Comparison of ENCODE assay signal across 19 cellular contexts in genomic region chr13:102852556-102852955, GRCh38. TPM values are rescaled to one million over a fixed set of nuclear protein-coding genes. Genes with fewer than 3 reads are reported as not detected.
DNase-seq lines count a peak whose midpoint lies in the region; ATAC-seq and TF ChIP-seq lines count a peak whose summit lies in the region.
"Had no signal": no experiment of that assay in that cellular context is flagged by ENCODE, and none has a peak within 500 bp of the region (broad histone marks: within the 10 kb centered on the region; RNA-seq: fewer than 3 reads in every experiment).

No MANE protein-coding gene starts in this region.

- H3K4me3 Mint-ChIP-seq in activated T-cell treated with anti-CD3 and anti-CD28 coated beads, Interleukin-2, amount 50 U/mL, for 72 hours = no peak overlapping the region
- no peak overlapping the region for H3K4me3 Mint-ChIP-seq in endodermal cell
- H3K4me3 Mint-ChIP-seq: CD14-positive monocyte, GM23338 had no signal

- H3K4me3 ChIP-seq in Loucy (ENCODE audit: low read length, poor library complexity, severe bottlenecking) = peak overlapping the region; percentile 14
- H3K4me3 ChIP-seq in endodermal cell (ENCODE audit: low read length) = no peak overlapping the region
- H3K4me3 ChIP-seq in osteoblast (ENCODE audit: insufficient read depth, low read length) = no peak overlapping the region
- no peak overlapping the region for H3K4me3 ChIP-seq in mucosa of descending colon
- H3K4me3 ChIP-seq: A549, GM23338, MG63 had no signal

- H4K20me1 ChIP-seq in Loucy (ENCODE audit: insufficient read depth, low read length, poor library complexity, severe bottlenecking) (peaks cover 51% of the 10 kb centered on the region), osteoblast (ENCODE audit: insufficient read depth, low read length) (peaks cover 24% of the 10 kb centered on the region)

- TF ChIP-seq CTCF in Loucy (conservative IDR thresholded peaks at IDR 0.05; ENCODE audit: low read length) (no peak), endodermal cell (conservative IDR thresholded peaks at IDR 0.05) (no peak), osteoblast (IDR thresholded peaks at IDR 0.05; ENCODE audit: extremely low read depth, low read depth, low read length) (no peak), mucosa of descending colon (IDR thresholded peaks at IDR 0.05) (no peak)

- H3K36me3 ChIP-seq in Loucy (ENCODE audit: insufficient read depth, low read length) = peaks cover 31% of the 10 kb centered on the region; the same call in 1 of the 2 replicates
- peaks cover 43% of the 10 kb centered on the region for H3K36me3 ChIP-seq in endodermal cell (ENCODE audit: control insufficient read depth, insufficient read depth, low read length)
- H3K36me3 ChIP-seq in osteoblast (ENCODE audit: insufficient read depth, low read length) = peaks cover 42% of the 10 kb centered on the region
- no peaks in the 10 kb centered on the region for H3K36me3 ChIP-seq in mucosa of descending colon (ENCODE audit: low read depth)

- intact Hi-C loops in mucosa of descending colon (cut with DNase I, micrococcal nuclease) = loop anchor here in 1 of 2 donors (10.0 kb wide), 1 partner anchor 268 kb away; no protein-coding TSS in a partner anchor

- H3K4me1 ChIP-seq in Loucy (ENCODE audit: insufficient read depth, low read length, poor library complexity, severe bottlenecking) = peaks cover 77% of the 10 kb centered on the region
- H3K4me1 ChIP-seq in endodermal cell (ENCODE audit: control insufficient read depth, insufficient read depth, low read length) = no peaks in the 10 kb centered on the region
- peaks cover 21% of the 10 kb centered on the region for H3K4me1 ChIP-seq in osteoblast (ENCODE audit: insufficient read depth, low read length)
- H3K4me1 ChIP-seq in mucosa of descending colon (ENCODE audit: low read depth) = peaks cover 14% of the 10 kb centered on the region

- peak overlapping the region; percentile 71 for H3K4me2 ChIP-seq in Loucy (ENCODE audit: low read depth, low read length, poor library complexity, severe bottlenecking)
- H3K4me2 ChIP-seq in osteoblast (ENCODE audit: insufficient read depth, low read length) = no peak overlapping the region
- H3K4me2 ChIP-seq: A549, GM23338, KMS-11 had no signal

- no peaks in the 10 kb centered on the region for H3K9me2 ChIP-seq in Loucy (replicated peaks; ENCODE audit: low read depth, low read length)

- H3K9me3 ChIP-seq in Loucy (ENCODE audit: insufficient read depth, low read depth, low read length) (no peaks in the 10 kb centered on the region), endodermal cell (ENCODE audit: control insufficient read depth, low read length) (no peaks in the 10 kb centered on the region), osteoblast (ENCODE audit: low read depth, low read length) (no peaks in the 10 kb centered on the region), mucosa of descending colon (no peaks in the 10 kb centered on the region)
- H3K9me3 ChIP-seq: A549, MG63 had no signal

- H3K79me2 ChIP-seq in Loucy (ENCODE audit: insufficient read depth, low read length) (peaks cover 78% of the 10 kb centered on the region), osteoblast (ENCODE audit: insufficient read depth, low read length) (peaks cover 51% of the 10 kb centered on the region)

- H3K27ac ChIP-seq in endodermal cell (ENCODE audit: low read depth, low read length) = no peak overlapping the region
- H3K27ac ChIP-seq in osteoblast (ENCODE audit: low read depth, low read length) = peak overlapping the region; percentile 58
- H3K27ac ChIP-seq: A549, KMS-11 had no signal

- H3K36me3 Mint-ChIP-seq in activated T-cell treated with anti-CD3 and anti-CD28 coated beads, Interleukin-2, amount 50 U/mL, for 72 hours (ENCODE audit: insufficient read depth in 2 of 2) = peaks cover 12 to 32% of the 10 kb centered on the region in 2 donors
- H3K36me3 Mint-ChIP-seq in endodermal cell (ENCODE audit: low read depth) = peaks cover 23% of the 10 kb centered on the region

- H2AFZ ChIP-seq in Loucy (ENCODE audit: low read length) = no peak overlapping the region
- H2AFZ ChIP-seq in osteoblast (ENCODE audit: low read length) = no peak overlapping the region
- H2AFZ ChIP-seq: GM23338 had no signal

- no peaks in the 10 kb centered on the region for H3K9me3 Mint-ChIP-seq in activated T-cell treated with anti-CD3 and anti-CD28 coated beads, Interleukin-2, amount 50 U/mL, for 72 hours
- H3K9me3 Mint-ChIP-seq in endodermal cell = no peaks in the 10 kb centered on the region
- H3K9me3 Mint-ChIP-seq: CD14-positive monocyte, GM23338 had no signal

- H3K27me3 Mint-ChIP-seq in activated T-cell treated with anti-CD3 and anti-CD28 coated beads, Interleukin-2, amount 50 U/mL, for 72 hours (ENCODE audit: low read depth) = no peaks in the 10 kb centered on the region
- H3K27me3 Mint-ChIP-seq in endodermal cell (ENCODE audit: insufficient read depth) = no peaks in the 10 kb centered on the region

- H3K4me1 Mint-ChIP-seq in activated T-cell treated with anti-CD3 and anti-CD28 coated beads, Interleukin-2, amount 50 U/mL, for 72 hours (ENCODE audit: low read depth) = peaks cover 60% of the 10 kb centered on the region
- no peaks in the 10 kb centered on the region for H3K4me1 Mint-ChIP-seq in endodermal cell
- H3K4me1 Mint-ChIP-seq: GM23338 had no signal

- peak overlapping the region; percentile 79 for H3K27ac Mint-ChIP-seq in activated T-cell treated with anti-CD3 and anti-CD28 coated beads, Interleukin-2, amount 50 U/mL, for 72 hours
- H3K27ac Mint-ChIP-seq in endodermal cell = peak overlapping the region; percentile 61
- H3K27ac Mint-ChIP-seq: GM23338 had no signal

- DNase-seq in activated T-cell treated with anti-CD3 and anti-CD28 coated beads, Interleukin-2, amount 50 U/mL, for 72 hours = no peak
- DNase-seq in activated T-cell treated with anti-CD3 and anti-CD28 coated beads, Interleukin-2, amount 50 U/mL, for 48 hours = no peak
- DNase-seq in endodermal cell (no peak), osteoblast (ENCODE audit: insufficient read length, low spot score, missing footprints) (no peak), NCI-H1048 (lab: John Stamatoyannopoulos, UW) (no peak), mucosa of descending colon (no peak)
- DNase-seq: DMS79 treated with DMSO at 0.1 percent for 48 hours, MG63, NCI-H1105, NCI-H1694 treated with DMSO at 0.1 percent for 48 hours, NCI-H345, NCI-H526 treated with DMSO at 0.1 percent for 48 hours, RPMI8226 had no signal

- no peak for ATAC-seq in activated T-cell treated with anti-CD3 and anti-CD28 coated beads, Interleukin-2, amount 50 U/mL, for 72 hours (replicated peaks in 1 of 2)
- no peak for ATAC-seq in mucosa of descending colon
- ATAC-seq: A549, GM23338 had no signal

- peak overlapping the region; percentile 18 for H3K9ac ChIP-seq in Loucy (ENCODE audit: low read depth, low read length, poor library complexity, severe bottlenecking)
- H3K9ac ChIP-seq in endodermal cell (ENCODE audit: extremely low read depth, low read length, poor library complexity, severe bottlenecking) = no peak overlapping the region
- H3K9ac ChIP-seq: KMS-11 had no signal

- no peaks in the 10 kb centered on the region for H3K27me3 ChIP-seq in Loucy (ENCODE audit: insufficient read depth, low read length, poor library complexity, severe bottlenecking)
- no peaks in the 10 kb centered on the region for H3K27me3 ChIP-seq in endodermal cell (ENCODE audit: control insufficient read depth, insufficient read depth, low read length, poor library complexity, severe bottlenecking)
- H3K27me3 ChIP-seq in osteoblast (ENCODE audit: insufficient read depth, low read length) = no peaks in the 10 kb centered on the region
- H3K27me3 ChIP-seq: MG63 had no signal

- 97 to 100% methylated on average over 1 to 3 of the region's 3 CpGs for WGBS in endodermal cell (ENCODE audit: insufficient coverage in 1 of 2, insufficient read length in 1 of 2), 2 experiments

- peaks cover 5% of the 10 kb centered on the region; the same call in 1 of the 2 replicates for H3F3A ChIP-seq in Loucy (ENCODE audit: low read depth)

RNA-seq across cellular contexts. Expression of gene ERCC5, which starts 6.7 kb away (rescaled TPM):
- total RNA-seq in activated T-cell treated with anti-CD3 and anti-CD28 coated beads, Interleukin-2, amount 50 U/mL, for 72 hours = 10 to 100 TPM; 84.7 to 85.8 TPM
- total RNA-seq in endodermal cell = 10 to 100 TPM; 22.4 to 26.7 TPM
- 36.3 TPM for polyA plus RNA-seq in endodermal cell (2013, experiment 1 of 2)
- 42.0 TPM for polyA plus RNA-seq in endodermal cell (2013, experiment 2 of 2)
- total RNA-seq in osteoblast = 99.2 and 103 TPM in 2 replicates
- 10 to 100 TPM; 58.6 to 85.0 (median 62.7) TPM for total RNA-seq in mucosa of descending colon

RNA-seq across cellular contexts. Expression of gene BIVM, which starts 53.6 kb away (rescaled TPM):
- 10 to 100 TPM; 21.1 to 22.8 TPM for total RNA-seq in activated T-cell treated with anti-CD3 and anti-CD28 coated beads, Interleukin-2, amount 50 U/mL, for 72 hours
- total RNA-seq in endodermal cell (10 to 100 TPM; 14.7 to 15.0 TPM), osteoblast (22.1 and 30.9 TPM in 2 replicates), mucosa of descending colon (10 to 100 TPM; 15.5 to 21.2 (median 17.1) TPM)
- polyA plus RNA-seq in endodermal cell (2013, experiment 1 of 2) = 14.8 TPM
- 13.7 TPM for polyA plus RNA-seq in endodermal cell (2013, experiment 2 of 2)
- total RNA-seq: OCI-LY7 had no signal

RNA-seq across cellular contexts. Expression of gene POGLUT2, which starts 53.8 kb away (rescaled TPM):
- 1 to 10 TPM; 4.2 to 6.0 TPM for total RNA-seq in activated T-cell treated with anti-CD3 and anti-CD28 coated beads, Interleukin-2, amount 50 U/mL, for 72 hours
- total RNA-seq in endodermal cell = 10 to 100 TPM; 16.0 to 18.1 TPM
- 28.0 TPM for polyA plus RNA-seq in endodermal cell (2013, experiment 1 of 2)
- polyA plus RNA-seq in endodermal cell (2013, experiment 2 of 2) = 26.5 TPM
- 15.9 and 18.0 TPM in 2 replicates for total RNA-seq in osteoblast
- 1 to 10 TPM in 2 of 3 donors, under 1 TPM in 1; 0.72 to 3.9 (median 1.7) TPM for total RNA-seq in mucosa of descending colon
- total RNA-seq: OCI-LY7 had no signal
